1 cellular context compared by ENCODE assay signal in the genomic region with DNA sequence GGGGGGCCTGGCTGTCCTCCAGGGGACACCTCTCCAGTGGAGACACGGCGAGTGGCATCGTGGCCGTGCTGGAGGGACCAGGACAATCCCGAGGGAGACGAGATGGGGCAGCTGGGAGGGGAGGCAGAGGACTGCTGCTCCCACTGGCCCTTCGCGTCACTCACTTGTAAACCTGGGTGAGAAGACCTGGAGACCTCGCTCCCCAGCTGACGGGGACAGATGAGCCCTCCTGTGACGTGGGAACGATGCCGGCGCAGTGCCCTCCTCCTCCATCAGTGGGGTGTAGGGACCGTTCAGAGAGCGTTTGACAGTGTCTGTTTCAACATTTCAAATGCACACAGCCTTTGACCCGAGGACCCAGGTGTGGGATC.
TF ChIP-seq lines count a peak whose summit lies in the region.

No MANE protein-coding gene starts in this region.

TF ChIP-seq in IMR-90, 13 proteins besides CTCF, POLR2A, EP300 and RAD21:
- TF ChIP-seq NFE2L2 (IDR thresholded peaks at IDR 0.05; ENCODE audit: low read depth, low read length) (no peak), MAFK (IDR thresholded peaks at IDR 0.05; ENCODE audit: low read depth, low read length) (no peak), MAZ (IDR thresholded peaks at IDR 0.05; ENCODE audit: borderline replicate concordance, low read depth, low read length) (no peak), FOS (IDR thresholded peaks at IDR 0.05; ENCODE audit: low read depth, low read length) (no peak), RFX5 (IDR thresholded peaks at IDR 0.05; ENCODE audit: low read depth, low read length) (no peak), MXI1 (IDR thresholded peaks at IDR 0.05; ENCODE audit: borderline replicate concordance, low read depth, low read length) (no peak), SMC3 (IDR thresholded peaks at IDR 0.05; ENCODE audit: low read depth, low read length) (no peak), CHD1 (IDR thresholded peaks at IDR 0.05; ENCODE audit: low read depth, low read length) (no peak), RCOR1 (IDR thresholded peaks at IDR 0.05; ENCODE audit: insufficient replicate concordance, low read length) (no peak), CEBPB (IDR thresholded peaks at IDR 0.05; ENCODE audit: low read depth, low read length) (no peak), BHLHE40 (IDR thresholded peaks at IDR 0.05; ENCODE audit: low read depth, low read length) (no peak)
- TF ChIP-seq, protein P1, sequence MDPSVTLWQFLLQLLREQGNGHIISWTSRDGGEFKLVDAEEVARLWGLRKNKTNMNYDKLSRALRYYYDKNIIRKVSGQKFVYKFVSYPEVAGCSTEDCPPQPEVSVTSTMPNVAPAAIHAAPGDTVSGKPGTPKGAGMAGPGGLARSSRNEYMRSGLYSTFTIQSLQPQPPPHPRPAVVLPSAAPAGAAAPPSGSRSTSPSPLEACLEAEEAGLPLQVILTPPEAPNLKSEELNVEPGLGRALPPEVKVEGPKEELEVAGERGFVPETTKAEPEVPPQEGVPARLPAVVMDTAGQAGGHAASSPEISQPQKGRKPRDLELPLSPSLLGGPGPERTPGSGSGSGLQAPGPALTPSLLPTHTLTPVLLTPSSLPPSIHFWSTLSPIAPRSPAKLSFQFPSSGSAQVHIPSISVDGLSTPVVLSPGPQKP (IDR thresholded peaks at IDR 0.05; ENCODE audit: borderline replicate concordance, low read depth, low read length), result no peak
